In genomic region chr19:15373644-15374043, GRCh38 we compare ENCODE assay signal across 13 cellular contexts.
"Had no signal": no experiment of that assay in that cellular context is flagged by ENCODE, and none has a peak within 500 bp of the region (broad histone marks: within the 10 kb centered on the region; RNA-seq: fewer than 3 reads in every experiment).

No MANE protein-coding gene starts in this region.

- H2AFZ ChIP-seq: hepatocyte had no signal

- H3K4me2 ChIP-seq: hepatocyte had no signal

- ATAC-seq: effector memory CD8-positive, alpha-beta T cell had no signal

- H3K27ac ChIP-seq: epithelial cell of prostate, hepatocyte, SJCRH30 had no signal

- H3K9me3 ChIP-seq: SJCRH30, upper lobe of left lung had no signal

- H3K27me3 ChIP-seq: hepatocyte, SJCRH30, upper lobe of left lung had no signal

- H3K4me3 ChIP-seq: hepatocyte, SJCRH30, upper lobe of left lung had no signal

- DNase-seq: activated CD4-positive, alpha-beta T cell treated with anti-CD3 and anti-CD28 coated beads, Interleukin-2, amount 10 ng/mL, durations not matched to agents 7 days and 5 days; activated CD8-positive, alpha-beta memory T cell treated with anti-CD3 and anti-CD28 coated beads, Interleukin-2, amount 50 U/mL, for 48 hours; activated naive CD4-positive, alpha-beta T cell; activated naive CD8-positive, alpha-beta T cell treated with anti-CD3 and anti-CD28 coated beads, Interleukin-2, amount 10 ng/mL, durations not matched to agents 7 days and 5 days; cerebellar nuclear complex; effector memory CD8-positive, alpha-beta T cell; nephron progenitor cell; SJCRH30; stimulated activated naive CD4-positive, alpha-beta T cell treated with Interleukin-2 at 50 U/mL for 16 hours; SW 1271 had no signal
